Comparison of ENCODE assay signal across 19 cellular contexts in genomic region chr15:70579766-70580165, GRCh38.
"Had no signal": no experiment of that assay in that cellular context is flagged by ENCODE, and none has a peak within 500 bp of the region (broad histone marks: within the 10 kb centered on the region; RNA-seq: fewer than 3 reads in every experiment).

No MANE protein-coding gene starts in this region.

- DNase-seq: dermis blood vessel endothelial cell; erythroblast; foreskin keratinocyte; heart left ventricle; hippocampal formation; mammary epithelial cell; mucosa of descending colon; naive thymus-derived CD8-positive, alpha-beta T cell; nucleus accumbens; pancreas; right cardiac atrium; small intestine; stimulated activated CD4-positive, alpha-beta T cell treated with anti-CD3 and anti-CD28 coated beads, Interleukin-12 subunit alpha, Interleukin-12 subunit beta, amount 100 ng/mL, for 4 hours; stimulated activated naive CD4-positive, alpha-beta T cell treated with Interleukin-2 at 50 U/mL for 16 hours; trophoblast cell had no signal

- FAIRE-seq: colon, pancreas, small intestine had no signal

- H3K4me1 ChIP-seq: foreskin keratinocyte, pancreas had no signal

- H3K36me3 ChIP-seq: heart left ventricle, pancreas had no signal

- H3K4me3 Mint-ChIP-seq: naive thymus-derived CD8-positive, alpha-beta T cell; neural crest cell had no signal

- H3K27ac Mint-ChIP-seq: progenitor cell of endocrine pancreas had no signal

- H3K27ac ChIP-seq: foreskin keratinocyte, heart left ventricle, pancreas had no signal

- H3K9me3 Mint-ChIP-seq: neural crest cell had no signal

- ATAC-seq: foreskin keratinocyte; heart left ventricle; left lobe of liver; mucosa of descending colon; naive thymus-derived CD8-positive, alpha-beta T cell; pancreas; right cardiac atrium had no signal

- H3K4me3 ChIP-seq: heart left ventricle, mucosa of descending colon, pancreas had no signal

- H3K27me3 ChIP-seq: pancreas had no signal

- H3K9me3 ChIP-seq: heart left ventricle, mucosa of descending colon, pancreas had no signal
